ENCODE assay signal across 16 cellular contexts in genomic region chr3:1971780-1972179, GRCh38.
"Had no signal": no experiment of that assay in that cellular context is flagged by ENCODE, and none has a peak within 500 bp of the region (broad histone marks: within the 10 kb centered on the region; RNA-seq: fewer than 3 reads in every experiment).

No MANE protein-coding gene starts in this region.

- H3K27me3 ChIP-seq: ascending aorta, right lobe of liver, spleen, testis, upper lobe of left lung had no signal

- H3K36me3 ChIP-seq: ascending aorta, right lobe of liver, spleen, upper lobe of left lung had no signal

- H3K4me1 ChIP-seq: ascending aorta, psoas muscle, right lobe of liver, spleen, testis, upper lobe of left lung had no signal

- H3K4me3 ChIP-seq: ascending aorta, psoas muscle, right lobe of liver, spleen, testis, upper lobe of left lung had no signal

- H3K9me3 ChIP-seq: ascending aorta, psoas muscle, right lobe of liver, testis, upper lobe of left lung had no signal

- ATAC-seq: effector memory CD8-positive, alpha-beta T cell; psoas muscle; right lobe of liver; SK-N-SH treated with all-trans-retinoic acid at 6 μM for 48 hours; stimulated activated naive CD8-positive, alpha-beta T cell treated with anti-CD3 and anti-CD28 coated beads, Interleukin-15, amount 100 ng/mL, for 72 hours had no signal

- DNase-seq: activated CD4-positive, CD25-positive, alpha-beta regulatory T cell treated with anti-CD3 and anti-CD28 coated beads, Interleukin-2, amount 50 U/mL, for 72 hours; activated naive CD4-positive, alpha-beta T cell; activated T-cell treated with anti-CD3 and anti-CD28 coated beads for 4 hours; cortex of kidney; effector memory CD8-positive, alpha-beta T cell; glutamatergic neuron; hypothalamus; psoas muscle; right lobe of liver; spleen; stimulated activated naive CD8-positive, alpha-beta T cell treated with anti-CD3 and anti-CD28 coated beads, Interleukin-15, amount 100 ng/mL, for 72 hours; testis; upper lobe of left lung had no signal

- H3K27ac ChIP-seq: ascending aorta, epithelial cell of prostate, psoas muscle, right lobe of liver, spleen, testis, upper lobe of left lung had no signal
